1 cellular context compared by ENCODE assay signal in the genomic region with DNA sequence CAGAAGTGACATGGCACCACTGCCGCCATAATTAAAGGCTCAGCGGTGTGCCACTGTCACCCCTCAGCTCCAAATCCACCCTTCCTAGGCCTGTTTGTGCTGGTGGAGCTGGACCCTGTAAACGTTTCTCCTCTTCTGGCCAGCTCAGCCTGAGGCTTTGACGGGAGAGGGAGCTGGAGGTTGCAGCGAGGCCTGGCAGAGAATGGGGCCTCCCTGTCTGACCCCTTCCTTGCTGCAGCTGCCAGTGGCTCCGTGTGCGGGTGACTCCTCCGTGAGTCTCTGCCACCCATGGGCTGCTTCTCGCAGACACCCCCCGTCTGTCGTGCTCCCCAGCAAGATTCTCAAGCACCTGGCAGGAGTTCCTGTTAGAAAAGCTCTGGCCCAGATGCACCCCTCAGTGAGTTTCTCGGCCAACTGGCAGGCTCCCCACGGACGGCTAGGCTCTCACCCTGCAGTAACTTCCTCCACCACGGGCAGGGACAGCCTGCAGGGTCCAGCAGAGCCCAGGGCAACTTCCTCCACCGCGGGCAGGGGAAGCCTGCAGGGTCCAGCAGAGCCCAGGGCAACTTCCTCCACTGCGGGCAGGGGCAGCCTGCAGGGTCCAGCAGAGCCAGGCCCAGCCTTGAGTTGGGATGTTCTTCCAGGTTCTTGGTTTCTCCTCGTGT.
TF ChIP-seq lines count a peak whose summit lies in the region.

No MANE protein-coding gene starts in this region.

TF ChIP-seq in K562, 482 proteins besides CTCF, POLR2A, EP300 and RAD21:
- 0 out of 2 replicates have a peak, but pooled peaks have one; percentile 14 for TF ChIP-seq ZNF121 (CRISPR knock-in tag; conservative IDR thresholded peaks at IDR 0.05)
- TF ChIP-seq, protein P1, sequence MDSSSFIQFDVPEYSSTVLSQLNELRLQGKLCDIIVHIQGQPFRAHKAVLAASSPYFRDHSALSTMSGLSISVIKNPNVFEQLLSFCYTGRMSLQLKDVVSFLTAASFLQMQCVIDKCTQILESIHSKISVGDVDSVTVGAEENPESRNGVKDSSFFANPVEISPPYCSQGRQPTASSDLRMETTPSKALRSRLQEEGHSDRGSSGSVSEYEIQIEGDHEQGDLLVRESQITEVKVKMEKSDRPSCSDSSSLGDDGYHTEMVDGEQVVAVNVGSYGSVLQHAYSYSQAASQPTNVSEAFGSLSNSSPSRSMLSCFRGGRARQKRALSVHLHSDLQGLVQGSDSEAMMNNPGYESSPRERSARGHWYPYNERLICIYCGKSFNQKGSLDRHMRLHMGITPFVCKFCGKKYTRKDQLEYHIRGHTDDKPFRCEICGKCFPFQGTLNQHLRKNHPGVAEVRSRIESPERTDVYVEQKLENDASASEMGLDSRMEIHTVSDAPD (CRISPR knock-in tag; IDR thresholded peaks at IDR 0.05) = no peak
- no peak for TF ChIP-seq ZNF717 (CRISPR knock-in tag; IDR thresholded peaks at IDR 0.05)
